In genomic region chr2:212536385-212537310, GRCh38 we compare ENCODE assay signal across 9 cellular contexts. TPM values are rescaled to one million over a fixed set of nuclear protein-coding genes. Genes with fewer than 3 reads are reported as not detected.
DNase-seq lines count a peak whose midpoint lies in the region; ATAC-seq, FAIRE-seq and TF ChIP-seq lines count a peak whose summit lies in the region.
"Had no signal": no experiment of that assay in that cellular context is flagged by ENCODE, and none has a peak within 500 bp of the region (broad histone marks: within the 10 kb centered on the region; RNA-seq: fewer than 3 reads in every experiment).

No MANE protein-coding gene starts in this region.

- FAIRE-seq in keratinocyte (lab: Jason Lieb, UNC): no peak

- no peaks in the 10 kb centered on the region for H3K79me2 ChIP-seq in keratinocyte (ENCODE audit: control insufficient read depth, insufficient read depth, low read length)

- TF ChIP-seq CTCF in astrocyte of the cerebellum (IDR thresholded peaks at IDR 0.05; ENCODE audit: low read depth, low read length, missing control alignments) (no peak), keratinocyte (optimal IDR thresholded peaks at IDR 0.05 in 1 of 3, IDR thresholded peaks at IDR 0.05 in 1 of 3, conservative IDR thresholded peaks at IDR 0.05 in 1 of 3; ENCODE audit: extremely low read depth in 1 of 3, insufficient read depth in 2 of 3, low read length in 3 of 3) (no peak)

- H3K4me3 Mint-ChIP-seq in stimulated activated memory B cell treated with anti-CD40 and anti-IgM and Interleukin-4, amounts not matched to agents 10 μg/mL and 1 μg/mL and 100 μg/mL, for 72 hours: peak overlapping the region; percentile 34
- H3K4me3 Mint-ChIP-seq in activated T-helper 1 cell treated with anti-CD3 and anti-CD28 coated beads, Interleukin-12 subunit alpha, Interleukin-12 subunit beta, Interleukin-2, Interleukin-4 antibody, amounts not matched to agents 30 ng/mL and 10 ng/mL and 1 ng/mL, durations not matched to agents 14 hours and 24 hours and 36 hours: no peak overlapping the region

- in situ Hi-C loops in astrocyte of the cerebellum (cut with HindIII; ENCODE audit: low sequenced_read_pairs): no loop called here

- ATAC-seq in stimulated activated memory B cell treated with anti-CD40 and anti-IgM and Interleukin-4, amounts not matched to agents 10 μg/mL and 1 μg/mL and 100 μg/mL, for 72 hours: no peak
- no peak for ATAC-seq in GM18498 (IDR thresholded peaks at IDR 0.05; ENCODE audit: unreplicated experiment)
- ATAC-seq in GM21723 (IDR thresholded peaks at IDR 0.05; ENCODE audit: unreplicated experiment): no peak

- H3K27ac ChIP-seq in keratinocyte (ENCODE audit: control insufficient read depth, insufficient read depth, low read length): no peak overlapping the region

- intact Hi-C loops in activated T-helper 1 cell treated with anti-CD3 and anti-CD28 coated beads, Interleukin-12 subunit alpha, Interleukin-12 subunit beta, Interleukin-2, Interleukin-4 antibody, amounts not matched to agents 30 ng/mL and 10 ng/mL and 1 ng/mL, durations not matched to agents 14 hours and 24 hours and 36 hours (cut with micrococcal nuclease): no loop called here

- peaks cover 17% of the 10 kb centered on the region for H3K4me1 Mint-ChIP-seq in stimulated activated memory B cell treated with anti-CD40 and anti-IgM and Interleukin-4, amounts not matched to agents 10 μg/mL and 1 μg/mL and 100 μg/mL, for 72 hours
- peaks cover 4% of the 10 kb centered on the region for H3K4me1 Mint-ChIP-seq in activated T-helper 1 cell treated with anti-CD3 and anti-CD28 coated beads, Interleukin-12 subunit alpha, Interleukin-12 subunit beta, Interleukin-2, Interleukin-4 antibody, amounts not matched to agents 30 ng/mL and 10 ng/mL and 1 ng/mL, durations not matched to agents 14 hours and 24 hours and 36 hours (ENCODE audit: low read depth)

- peak overlapping the region; percentile 89 for H3K4me2 ChIP-seq in keratinocyte (ENCODE audit: control insufficient read depth, extremely low read depth, insufficient read depth, low read depth, low read length)

- no peak overlapping the region for H3K27ac Mint-ChIP-seq in stimulated activated memory B cell treated with anti-CD40 and anti-IgM and Interleukin-4, amounts not matched to agents 10 μg/mL and 1 μg/mL and 100 μg/mL, for 72 hours
- H3K27ac Mint-ChIP-seq in activated T-helper 1 cell treated with anti-CD3 and anti-CD28 coated beads, Interleukin-12 subunit alpha, Interleukin-12 subunit beta, Interleukin-2, Interleukin-4 antibody, amounts not matched to agents 30 ng/mL and 10 ng/mL and 1 ng/mL, durations not matched to agents 14 hours and 24 hours and 36 hours: no peak overlapping the region

- H3K36me3 Mint-ChIP-seq in stimulated activated memory B cell treated with anti-CD40 and anti-IgM and Interleukin-4, amounts not matched to agents 10 μg/mL and 1 μg/mL and 100 μg/mL, for 72 hours: no peaks in the 10 kb centered on the region
- peaks cover 2% of the 10 kb centered on the region for H3K36me3 Mint-ChIP-seq in activated T-helper 1 cell treated with anti-CD3 and anti-CD28 coated beads, Interleukin-12 subunit alpha, Interleukin-12 subunit beta, Interleukin-2, Interleukin-4 antibody, amounts not matched to agents 30 ng/mL and 10 ng/mL and 1 ng/mL, durations not matched to agents 14 hours and 24 hours and 36 hours (ENCODE audit: low read depth)

- H3K27me3 Mint-ChIP-seq in stimulated activated memory B cell treated with anti-CD40 and anti-IgM and Interleukin-4, amounts not matched to agents 10 μg/mL and 1 μg/mL and 100 μg/mL, for 72 hours: peaks cover 63% of the 10 kb centered on the region
- H3K27me3 Mint-ChIP-seq in activated T-helper 1 cell treated with anti-CD3 and anti-CD28 coated beads, Interleukin-12 subunit alpha, Interleukin-12 subunit beta, Interleukin-2, Interleukin-4 antibody, amounts not matched to agents 30 ng/mL and 10 ng/mL and 1 ng/mL, durations not matched to agents 14 hours and 24 hours and 36 hours (ENCODE audit: insufficient read depth): peaks cover 61% of the 10 kb centered on the region

- no peak overlapping the region for H3K9ac ChIP-seq in keratinocyte (ENCODE audit: control insufficient read depth, extremely low read depth, insufficient read depth, low read length)

- peak overlapping the region; percentile 66 for H2AFZ ChIP-seq in keratinocyte (ENCODE audit: control insufficient read depth, low read length)

- H3K9me1 ChIP-seq in keratinocyte (ENCODE audit: control insufficient read depth, extremely low read depth, insufficient read depth, low read length): no peaks in the 10 kb centered on the region

- peaks cover 43% of the 10 kb centered on the region for H3K27me3 ChIP-seq in keratinocyte (ENCODE audit: control insufficient read depth, extremely low read depth, insufficient read depth, low read length)

- H4K20me1 ChIP-seq in keratinocyte (ENCODE audit: control insufficient read depth, extremely low read depth, insufficient read depth, low read length): no peaks in the 10 kb centered on the region

- DNase-seq in activated CD4-positive, alpha-beta T cell treated with anti-CD3 and anti-CD28 coated beads, Interleukin-2, amount 50 U/mL, for 48 hours: peak; percentile 1 to 2
- no peak for DNase-seq in activated CD4-positive, alpha-beta T cell treated with anti-CD3 and anti-CD28 coated beads for 48 hours
- DNase-seq in astrocyte of the cerebellum (ENCODE audit: low read depth) (no peak), keratinocyte (ENCODE audit: low read depth, low spot score) (no peak)
- DNase-seq in activated T-helper 1 cell treated with anti-CD3 and anti-CD28 coated beads, Interleukin-12 subunit alpha, Interleukin-12 subunit beta, Interleukin-2, Interleukin-4 antibody, amounts not matched to agents 30 ng/mL and 10 ng/mL and 1 ng/mL, durations not matched to agents 14 hours and 24 hours and 36 hours (ENCODE audit: low spot score): no peak

- dilution Hi-C loops in keratinocyte (cut with MboI; ENCODE audit: extremely low pct_ligation_motif_present, low sequenced_read_pairs): no loop called here

- no peaks in the 10 kb centered on the region for H3K9me3 Mint-ChIP-seq in stimulated activated memory B cell treated with anti-CD40 and anti-IgM and Interleukin-4, amounts not matched to agents 10 μg/mL and 1 μg/mL and 100 μg/mL, for 72 hours
- H3K9me3 Mint-ChIP-seq in activated T-helper 1 cell treated with anti-CD3 and anti-CD28 coated beads, Interleukin-12 subunit alpha, Interleukin-12 subunit beta, Interleukin-2, Interleukin-4 antibody, amounts not matched to agents 30 ng/mL and 10 ng/mL and 1 ng/mL, durations not matched to agents 14 hours and 24 hours and 36 hours: no peaks in the 10 kb centered on the region

- no peaks in the 10 kb centered on the region for H3K36me3 ChIP-seq in keratinocyte (ENCODE audit: control insufficient read depth in 2 of 2, extremely low read depth in 1 of 2, insufficient read depth in 2 of 2, low read length in 2 of 2)

- H3K9me3 ChIP-seq in keratinocyte (ENCODE audit: control insufficient read depth, low read depth, low read length): no peaks in the 10 kb centered on the region

- peak overlapping the region; percentile 49 for H3K4me3 ChIP-seq in astrocyte of the cerebellum (ENCODE audit: low read depth, low read length)
- H3K4me3 ChIP-seq in keratinocyte (ENCODE audit: control insufficient read depth in 2 of 3, extremely low read depth in 1 of 3, insufficient read depth in 2 of 3, low read depth in 1 of 3, low read length in 3 of 3): peak overlapping the region in 2 of 3 experiments; percentile 69

- H3K4me1 ChIP-seq in keratinocyte (ENCODE audit: control insufficient read depth, extremely low read depth, insufficient read depth, low read length): peaks cover 27% of the 10 kb centered on the region

RNA-seq across cellular contexts. Expression of gene ERBB4, which starts 2.0 kb away (rescaled TPM):
- 0.01 TPM in 3 replicates for polyA plus RNA-seq in keratinocyte
- polyA plus RNA-seq in keratinocyte (2011; ENCODE audit: low read depth): not detected
- polyA plus RNA-seq in keratinocyte (2011; cell fraction: cytosol; rRNA removed): 0.01 TPM in 1 of 2 replicates, not detected in the other
- polyA plus RNA-seq in keratinocyte (2011; cell fraction: nucleus; rRNA removed): 0.01 TPM in 1 of 2 replicates, not detected in the other
- polyA plus RNA-seq in keratinocyte (2012; ENCODE audit: low replicate concordance): not detected in 2 replicates
- not detected in 3 replicates for polyA minus RNA-seq in keratinocyte
- polyA minus RNA-seq in keratinocyte (2011; cell fraction: cytosol; rRNA and poly(A)+ RNA removed): not detected
- not detected in 2 replicates for polyA minus RNA-seq in keratinocyte (2011; cell fraction: nucleus; rRNA and poly(A)+ RNA removed)
- total RNA-seq in activated T-helper 1 cell treated with anti-CD3 and anti-CD28 coated beads, Interleukin-12 subunit alpha, Interleukin-12 subunit beta, Interleukin-2, Interleukin-4 antibody, amounts not matched to agents 30 ng/mL and 10 ng/mL and 1 ng/mL, durations not matched to agents 14 hours and 24 hours and 36 hours: not detected in 2 replicates
- total RNA-seq: T-helper 1 cell treated with Interleukin-12 subunit alpha and Interleukin-12 subunit beta and Interleukin-4 antibody, amounts not matched to agents 30 ng/mL and 1 ng/mL, for 36 hours had no signal

Comparison
In these comparisons a context has a peak if more than half of its experiments do, and no peak if none do; other contexts are left out.
1. DNase-seq: peak in activated CD4-positive, alpha-beta T cell treated with anti-CD3 and anti-CD28 coated beads, Interleukin-2, amount 50 U/mL, for 48 hours (2 of 2); none in activated CD4-positive, alpha-beta T cell treated with anti-CD3 and anti-CD28 coated beads for 48 hours (single experiment), astrocyte of the cerebellum (single experiment), keratinocyte (single experiment) and activated T-helper 1 cell treated with anti-CD3 and anti-CD28 coated beads, Interleukin-12 subunit alpha, Interleukin-12 subunit beta, Interleukin-2, Interleukin-4 antibody, amounts not matched to agents 30 ng/mL and 10 ng/mL and 1 ng/mL, durations not matched to agents 14 hours and 24 hours and 36 hours (single experiment).